In the genomic region with DNA sequence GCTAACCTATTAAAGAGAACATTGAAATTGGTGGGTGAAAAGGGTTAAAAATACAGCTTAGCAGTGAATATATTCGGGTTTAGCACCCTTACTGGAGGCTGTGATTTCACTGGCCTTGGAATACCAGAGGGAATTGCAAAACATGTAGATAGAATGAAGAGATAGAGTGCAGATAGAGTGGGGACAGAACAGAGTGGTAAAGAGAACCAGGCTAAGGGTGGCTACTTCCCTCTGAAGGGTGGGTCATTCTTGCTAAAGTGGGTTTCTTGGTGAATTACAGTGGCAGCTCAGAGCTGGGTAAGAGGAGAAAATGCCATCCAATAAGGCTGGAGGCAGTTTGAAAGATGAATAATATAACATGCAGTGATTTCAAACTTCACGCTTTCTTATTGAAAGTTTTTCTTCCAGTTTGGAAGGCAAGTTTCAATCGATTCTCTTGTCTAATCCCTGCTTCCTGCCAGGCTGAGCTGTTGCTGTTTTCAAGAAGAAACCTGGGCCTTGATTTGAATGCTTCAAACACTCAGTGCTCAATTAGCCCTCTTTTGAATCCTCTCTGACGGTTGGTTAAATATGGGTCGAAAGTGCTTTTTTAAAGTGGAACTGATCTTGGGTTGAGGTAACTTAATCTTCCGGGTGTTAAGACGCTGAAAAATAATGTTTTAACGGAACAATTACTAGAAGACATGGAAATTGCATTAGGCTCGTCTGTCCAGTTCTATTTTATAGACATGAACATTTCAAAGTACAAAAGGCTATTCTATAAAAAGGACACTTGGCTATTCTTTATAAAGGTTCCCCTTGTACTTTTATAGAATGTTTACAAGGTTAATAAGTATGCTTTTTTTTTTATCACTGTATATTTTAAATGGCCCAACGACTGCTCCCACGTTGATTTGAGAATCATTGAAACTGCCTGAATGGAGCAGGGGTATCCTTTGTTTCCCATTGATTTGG, we compare ENCODE assay signal across 8 cellular contexts.
DNase-seq lines count a peak whose midpoint lies in the region; ATAC-seq and TF ChIP-seq lines count a peak whose summit lies in the region.

No MANE protein-coding gene starts in this region.

- no peaks in the 10 kb centered on the region for H3K27me3 Mint-ChIP-seq in activated naive CD4-positive, alpha-beta T cell treated with anti-CD3 and anti-CD28 coated beads for 36 hours (ENCODE audit: low read depth)
- H3K27me3 Mint-ChIP-seq in activated naive CD8-positive, alpha-beta T cell treated with anti-CD3 and anti-CD28 coated beads for 36 hours = no peaks in the 10 kb centered on the region

- ATAC-seq in lower lobe of right lung = peak in 1 of 2 donors; percentile 13

- peak overlapping the region; percentile 70 for H3K27ac ChIP-seq in lower lobe of right lung

- H3K27me3 ChIP-seq in lower lobe of right lung (ENCODE audit: low read depth) = no peaks in the 10 kb centered on the region

- H3K4me3 ChIP-seq in lower lobe of right lung (no peak overlapping the region), lower leg skin (ENCODE audit: low read depth, poor library complexity, severe bottlenecking) (no peak overlapping the region)

- no peaks in the 10 kb centered on the region for H3K9me3 Mint-ChIP-seq in activated naive CD4-positive, alpha-beta T cell treated with anti-CD3 and anti-CD28 coated beads for 36 hours
- no peaks in the 10 kb centered on the region for H3K9me3 Mint-ChIP-seq in activated naive CD8-positive, alpha-beta T cell treated with anti-CD3 and anti-CD28 coated beads for 36 hours

- H3K9me3 ChIP-seq in lower lobe of right lung = no peaks in the 10 kb centered on the region

- 27 to 38% methylated on average over 11 of the region's 11 CpGs for WGBS in lower leg skin, 2 donors

- peak overlapping the region; percentile 51 for H3K4me3 Mint-ChIP-seq in activated naive CD4-positive, alpha-beta T cell treated with anti-CD3 and anti-CD28 coated beads for 36 hours
- H3K4me3 Mint-ChIP-seq in activated naive CD8-positive, alpha-beta T cell treated with anti-CD3 and anti-CD28 coated beads for 36 hours = peak overlapping the region; percentile 55

- H3K4me1 ChIP-seq in lower lobe of right lung = peaks cover 40% of the 10 kb centered on the region

- DNase-seq in activated naive CD4-positive, alpha-beta T cell treated with anti-CD3 and anti-CD28 coated beads for 36 hours = peak; percentile 25
- DNase-seq in activated naive CD4-positive, alpha-beta T cell treated with anti-CD3 and anti-CD28 coated beads, Interleukin-2, amount 50 U/mL, for 16 hours = no peak
- DNase-seq in HT-29 (ENCODE audit: low spot score) = peak; percentile 94
- no peak for DNase-seq in activated naive CD8-positive, alpha-beta T cell treated with anti-CD3 and anti-CD28 coated beads for 36 hours
- no peak for DNase-seq in lower lobe of right lung
- DNase-seq in lower leg skin (ENCODE audit: low spot score in 2 of 2) = no peak
- no peak for DNase-seq in SHP77 (lab: John Stamatoyannopoulos, UW)
- no peak for DNase-seq in NCI-H2029 (lab: John Stamatoyannopoulos, UW)

- peaks cover 66% of the 10 kb centered on the region for H3K4me1 Mint-ChIP-seq in activated naive CD4-positive, alpha-beta T cell treated with anti-CD3 and anti-CD28 coated beads for 36 hours (ENCODE audit: low read depth)
- H3K4me1 Mint-ChIP-seq in activated naive CD8-positive, alpha-beta T cell treated with anti-CD3 and anti-CD28 coated beads for 36 hours = peaks cover 70% of the 10 kb centered on the region

- intact Hi-C loops in activated naive CD4-positive, alpha-beta T cell treated with anti-CD3 and anti-CD28 coated beads for 36 hours (cut with micrococcal nuclease) = loop anchor here (5.0 kb wide), 1 partner anchor 130 kb away; no protein-coding TSS in a partner anchor
- intact Hi-C loops in lower lobe of right lung (cut with DNase I) = no loop called here
- intact Hi-C loops in lower leg skin (cut with DNase I; ENCODE audit: low total_unique reads) = loop anchor here (10.0 kb wide), 1 partner anchor 72 kb away; no protein-coding TSS in a partner anchor

- CTCF ChIA-PET in activated naive CD4-positive, alpha-beta T cell treated with anti-CD3 and anti-CD28 coated beads for 36 hours (lab: Charles Lee) = interaction anchor here (0.8 to 1.0 kb wide), 3 partner anchors 27 to 288 kb away, joined by 3 to 4 read pairs (median 3); no protein-coding TSS in a partner anchor

- H3K36me3 Mint-ChIP-seq in activated naive CD4-positive, alpha-beta T cell treated with anti-CD3 and anti-CD28 coated beads for 36 hours (ENCODE audit: low read depth) = no peaks in the 10 kb centered on the region
- peaks cover 2% of the 10 kb centered on the region for H3K36me3 Mint-ChIP-seq in activated naive CD8-positive, alpha-beta T cell treated with anti-CD3 and anti-CD28 coated beads for 36 hours

- peak overlapping the region; percentile 83 for H3K27ac Mint-ChIP-seq in activated naive CD4-positive, alpha-beta T cell treated with anti-CD3 and anti-CD28 coated beads for 36 hours
- H3K27ac Mint-ChIP-seq in activated naive CD8-positive, alpha-beta T cell treated with anti-CD3 and anti-CD28 coated beads for 36 hours = peak overlapping the region; percentile 91

- TF ChIP-seq CTCF in lower lobe of right lung (IDR thresholded peaks at IDR 0.05) (no peak), lower leg skin (IDR thresholded peaks at IDR 0.05) (no peak)

- H3K36me3 ChIP-seq in lower lobe of right lung = no peaks in the 10 kb centered on the region

- no peak for TF ChIP-seq POLR2A in lower leg skin (IDR thresholded peaks at IDR 0.05)

Comparison
In these comparisons a context has a peak if more than half of its experiments do, and no peak if none do; other contexts are left out.
1. DNase-seq: peak in activated naive CD4-positive, alpha-beta T cell treated with anti-CD3 and anti-CD28 coated beads for 36 hours (single experiment) and HT-29 (single experiment); none in activated naive CD4-positive, alpha-beta T cell treated with anti-CD3 and anti-CD28 coated beads, Interleukin-2, amount 50 U/mL, for 16 hours (single experiment), activated naive CD8-positive, alpha-beta T cell treated with anti-CD3 and anti-CD28 coated beads for 36 hours (single experiment), lower lobe of right lung (single experiment), lower leg skin (0 of 2), SHP77 (0 of 2) and NCI-H2029 (single experiment).